Comparison of ENCODE assay signal across 12 cellular contexts in the genomic region with DNA sequence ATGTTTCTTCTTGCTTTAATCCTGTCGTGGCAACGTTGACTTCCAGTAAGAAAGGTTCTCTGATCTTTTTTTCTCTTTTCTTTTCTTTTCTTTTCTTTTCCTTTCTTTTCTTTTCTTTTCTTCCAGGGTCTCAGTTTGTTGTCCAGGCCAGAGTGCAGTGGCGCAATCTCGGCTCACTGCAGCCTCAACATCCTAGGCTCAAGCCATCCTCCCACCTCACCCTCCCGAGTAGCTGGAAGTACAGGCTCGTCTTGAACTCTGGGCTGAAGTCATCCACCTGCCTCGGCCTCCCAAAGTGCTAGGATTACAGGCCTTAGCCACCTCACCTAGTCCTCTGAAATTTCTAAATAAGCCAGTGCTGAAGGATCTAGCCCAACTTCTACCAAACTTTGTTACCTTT. TPM values are rescaled to one million over a fixed set of nuclear protein-coding genes. Genes with fewer than 3 reads are reported as not detected.
DNase-seq lines count a peak whose midpoint lies in the region; ATAC-seq and TF ChIP-seq lines count a peak whose summit lies in the region.
"Had no signal": no experiment of that assay in that cellular context is flagged by ENCODE, and none has a peak within 500 bp of the region (broad histone marks: within the 10 kb centered on the region; RNA-seq: fewer than 3 reads in every experiment).

No MANE protein-coding gene starts in this region.

- no peaks in the 10 kb centered on the region for H4K20me1 ChIP-seq in SK-N-SH (ENCODE audit: insufficient read depth)

- POLR2A ChIA-PET in SK-N-SH (lab: Yijun Ruan, JAX): no interaction called here

- no peak for DNase-seq in SK-N-SH
- no peak for DNase-seq in RWPE2 (ENCODE audit: low spot score)
- DNase-seq in iPS DF 6.9 (ENCODE audit: low read depth, low spot score): no peak
- no peak for DNase-seq in HCEC 1CT
- DNase-seq in effector CD4-positive, alpha-beta T cell: no peak
- DNase-seq in NCI-H1105 treated with DMSO at 0.1 percent for 48 hours (lab: John Stamatoyannopoulos, UW): no peak
- DNase-seq: left lung, transverse colon had no signal

- TF ChIP-seq RAD21 in SK-N-SH (IDR thresholded peaks at IDR 0.05; ENCODE audit: low read length): no peak

- no peak for TF ChIP-seq CTCF in SK-N-SH (IDR thresholded peaks at IDR 0.05)
- TF ChIP-seq CTCF in RWPE2 (IDR thresholded peaks at IDR 0.05; ENCODE audit: poor library complexity, severe bottlenecking): no peak

- 67% methylated on average over 7 of the region's 7 CpGs for WGBS in SK-N-SH (ENCODE audit: low lambda C conversion rate)
- WGBS in iPS DF 6.9 (ENCODE audit: insufficient coverage, insufficient read length): no CpG with 5 or more reads among the region's 7 CpGs

- peaks cover 12% of the 10 kb centered on the region; the same call in 1 of the 2 replicates for H3K79me2 ChIP-seq in SK-N-SH (ENCODE audit: insufficient read depth)

- H3K4me3 ChIP-seq in SK-N-SH (ENCODE audit: low read depth in 2 of 2, low read length in 1 of 2): peak overlapping the region; percentile 66 to 77; a peak in 3 of 4 replicates
- peak overlapping the region; percentile 76 for H3K4me3 ChIP-seq in RWPE2 (ENCODE audit: severe bottlenecking)
- peak overlapping the region; percentile 73; the same call in 1 of the 2 replicates for H3K4me3 ChIP-seq in iPS DF 6.9 (ENCODE audit: low read length)
- H3K4me3 ChIP-seq in skin epidermis: peak overlapping the region in 5 of 7 experiments; percentile 51 to 89 (median 64)

- CTCF ChIA-PET in SK-N-SH (lab: Yijun Ruan, JAX): interaction anchor here (2.5 kb wide), 1 partner anchor 10 kb away, joined by 11 read pairs; no protein-coding TSS in a partner anchor

- H3F3A ChIP-seq in SK-N-SH (replicated peaks; ENCODE audit: insufficient read depth): peaks cover 6% of the 10 kb centered on the region

- H3K9me3 ChIP-seq in SK-N-SH (no peaks in the 10 kb centered on the region), RWPE2 (ENCODE audit: severe bottlenecking) (no peaks in the 10 kb centered on the region), iPS DF 6.9 (ENCODE audit: control insufficient read depth, insufficient read depth, low read length) (no peaks in the 10 kb centered on the region)
- H3K9me3 ChIP-seq: left lung, neutrophil, transverse colon had no signal

- peak overlapping the region; percentile 82 for H3K4me2 ChIP-seq in SK-N-SH

- peaks cover 0 to 16% of the 10 kb centered on the region in 2 experiments; a peak in 1 of 4 replicates for H3K4me1 ChIP-seq in SK-N-SH (ENCODE audit: control insufficient read depth in 1 of 2, insufficient read depth in 2 of 2, low read depth in 1 of 2, low read length in 1 of 2)
- H3K4me1 ChIP-seq in RWPE2 (ENCODE audit: insufficient read depth, poor library complexity, severe bottlenecking): peaks cover 31% of the 10 kb centered on the region
- H3K4me1 ChIP-seq in iPS DF 6.9 (ENCODE audit: control insufficient read depth, insufficient read depth, low read length): peaks cover 1% of the 10 kb centered on the region; the same call in 1 of the 2 replicates

- H3K27ac ChIP-seq in SK-N-SH (ENCODE audit: low read depth in 2 of 2, low read length in 1 of 2) (no peak overlapping the region), RWPE2 (ENCODE audit: poor library complexity, severe bottlenecking) (peak overlapping the region; percentile 81), iPS DF 6.9 (ENCODE audit: low read length) (no peak overlapping the region), skin epidermis (peak overlapping the region in 10 of 21 experiments; percentile 19 to 75 (median 50))
- H3K27ac ChIP-seq: HL-60, neutrophil had no signal

- H3K36me3 ChIP-seq in SK-N-SH (replicated peaks in 1 of 2; ENCODE audit: control insufficient read depth in 1 of 2, insufficient read depth in 2 of 2, low read length in 1 of 2) (no peaks in the 10 kb centered on the region), RWPE2 (ENCODE audit: low read depth) (peaks cover 65% of the 10 kb centered on the region), iPS DF 6.9 (ENCODE audit: control insufficient read depth, insufficient read depth, low read length) (no peaks in the 10 kb centered on the region)
- H3K36me3 ChIP-seq: left lung, neutrophil, transverse colon had no signal

- H3K27me3 ChIP-seq in SK-N-SH (ENCODE audit: insufficient read depth) (no peaks in the 10 kb centered on the region), RWPE2 (ENCODE audit: insufficient read depth, poor library complexity, severe bottlenecking) (no peaks in the 10 kb centered on the region), iPS DF 6.9 (ENCODE audit: control insufficient read depth, insufficient read depth, low read length) (no peaks in the 10 kb centered on the region)

- peak overlapping the region; percentile 48; the same call in 1 of the 2 replicates for H3K9ac ChIP-seq in SK-N-SH

- ATAC-seq in SK-N-SH treated with all-trans-retinoic acid at 6 μM for 48 hours: no peak
- ATAC-seq in RWPE2 (ENCODE audit: low read depth): no peak

- H2AFZ ChIP-seq in SK-N-SH (ENCODE audit: low read depth): peak overlapping the region; percentile 88; the same call in 1 of the 2 replicates

- no peaks in the 10 kb centered on the region for H3K9me2 ChIP-seq in SK-N-SH

- TF ChIP-seq EP300 in SK-N-SH (IDR thresholded peaks at IDR 0.05; ENCODE audit: borderline replicate concordance in 1 of 2, low read depth in 1 of 2, low read length in 1 of 2): no peak

TF ChIP-seq in SK-N-SH, 30 proteins besides CTCF, POLR2A, EP300 and RAD21:
- TF ChIP-seq TAF1 (IDR thresholded peaks at IDR 0.05; ENCODE audit: borderline replicate concordance, low read depth, low read length) (no peak), ELF1 (IDR thresholded peaks at IDR 0.05) (no peak), FOSL2 (IDR thresholded peaks at IDR 0.05; ENCODE audit: borderline replicate concordance, low read depth) (no peak), JUND (IDR thresholded peaks at IDR 0.05) (no peak), POLR2AphosphoS5 (IDR thresholded peaks at IDR 0.05; ENCODE audit: low read depth, low read length) (no peak), MXI1 (IDR thresholded peaks at IDR 0.05; ENCODE audit: low read depth, low read length) (no peak)

TF ChIP-seq in SK-N-SH treated with all-trans-retinoic acid at 6 μM for 48 hours, 23 proteins besides CTCF, POLR2A, EP300 and RAD21:
- TF ChIP-seq SNAI2 (CRISPR knock-in tag; IDR thresholded peaks at IDR 0.05) (no peak), BACH2 (CRISPR knock-in tag; IDR thresholded peaks at IDR 0.05; ENCODE audit: borderline replicate concordance) (no peak), ZNF70 (CRISPR knock-in tag; IDR thresholded peaks at IDR 0.05) (no peak), TOX (CRISPR knock-in tag; IDR thresholded peaks at IDR 0.05; ENCODE audit: borderline replicate concordance) (no peak), PPARA (CRISPR knock-in tag; IDR thresholded peaks at IDR 0.05; ENCODE audit: borderline replicate concordance) (no peak), ZC3H10 (CRISPR knock-in tag; IDR thresholded peaks at IDR 0.05) (no peak), ZFP3 (CRISPR knock-in tag; IDR thresholded peaks at IDR 0.05) (no peak), ISL1 (CRISPR knock-in tag; IDR thresholded peaks at IDR 0.05) (no peak), ZNF8 (CRISPR knock-in tag; IDR thresholded peaks at IDR 0.05) (no peak)
- TF ChIP-seq, protein P1, sequence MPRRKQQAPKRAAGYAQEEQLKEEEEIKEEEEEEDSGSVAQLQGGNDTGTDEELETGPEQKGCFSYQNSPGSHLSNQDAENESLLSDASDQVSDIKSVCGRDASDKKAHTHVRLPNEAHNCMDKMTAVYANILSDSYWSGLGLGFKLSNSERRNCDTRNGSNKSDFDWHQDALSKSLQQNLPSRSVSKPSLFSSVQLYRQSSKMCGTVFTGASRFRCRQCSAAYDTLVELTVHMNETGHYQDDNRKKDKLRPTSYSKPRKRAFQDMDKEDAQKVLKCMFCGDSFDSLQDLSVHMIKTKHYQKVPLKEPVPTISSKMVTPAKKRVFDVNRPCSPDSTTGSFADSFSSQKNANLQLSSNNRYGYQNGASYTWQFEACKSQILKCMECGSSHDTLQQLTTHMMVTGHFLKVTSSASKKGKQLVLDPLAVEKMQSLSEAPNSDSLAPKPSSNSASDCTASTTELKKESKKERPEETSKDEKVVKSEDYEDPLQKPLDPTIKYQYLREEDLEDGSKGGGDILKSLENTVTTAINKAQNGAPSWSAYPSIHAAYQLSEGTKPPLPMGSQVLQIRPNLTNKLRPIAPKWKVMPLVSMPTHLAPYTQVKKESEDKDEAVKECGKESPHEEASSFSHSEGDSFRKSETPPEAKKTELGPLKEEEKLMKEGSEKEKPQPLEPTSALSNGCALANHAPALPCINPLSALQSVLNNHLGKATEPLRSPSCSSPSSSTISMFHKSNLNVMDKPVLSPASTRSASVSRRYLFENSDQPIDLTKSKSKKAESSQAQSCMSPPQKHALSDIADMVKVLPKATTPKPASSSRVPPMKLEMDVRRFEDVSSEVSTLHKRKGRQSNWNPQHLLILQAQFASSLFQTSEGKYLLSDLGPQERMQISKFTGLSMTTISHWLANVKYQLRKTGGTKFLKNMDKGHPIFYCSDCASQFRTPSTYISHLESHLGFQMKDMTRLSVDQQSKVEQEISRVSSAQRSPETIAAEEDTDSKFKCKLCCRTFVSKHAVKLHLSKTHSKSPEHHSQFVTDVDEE (CRISPR knock-in tag; IDR thresholded peaks at IDR 0.05): no peak

RNA-seq across cellular contexts. Expression of a gene that starts 1.3 kb away (rescaled TPM):
- polyA plus RNA-seq in SK-N-SH (2012; rRNA removed): 2.0 and 2.1 TPM in 2 replicates
- polyA plus RNA-seq in SK-N-SH (2012; cell fraction: cytosol; rRNA removed): 1.1 and 1.3 TPM in 2 replicates
- polyA plus RNA-seq in SK-N-SH (2012; cell fraction: nucleus; rRNA removed): 4.0 and 4.3 TPM in 2 replicates
